In genomic region chr17:36746654-36747053, GRCh38 we compare ENCODE assay signal across 27 cellular contexts.
"Had no signal": no experiment of that assay in that cellular context is flagged by ENCODE, and none has a peak within 500 bp of the region (broad histone marks: within the 10 kb centered on the region; RNA-seq: fewer than 3 reads in every experiment).

No MANE protein-coding gene starts in this region.

- H3K4me3 ChIP-seq: pancreas, psoas muscle, right lobe of liver, sigmoid colon, suprapubic skin, testis, tibial artery, upper lobe of left lung, vagina had no signal

- H3K27ac Mint-ChIP-seq: natural killer cell; nephron; progenitor cell of endocrine pancreas; stimulated activated memory B cell treated with anti-CD40 and anti-IgM and Interleukin-4, amounts not matched to agents 10 μg/mL and 1 μg/mL and 100 μg/mL, for 72 hours; stimulated activated naive CD8-positive, alpha-beta T cell treated with anti-CD3 and anti-CD28 coated beads, Interleukin-15, amount 100 ng/mL, for 72 hours had no signal

- H3K36me3 ChIP-seq: neutrophil, pancreas, right lobe of liver, sigmoid colon, suprapubic skin, tibial artery, upper lobe of left lung, vagina had no signal

- H3K36me3 Mint-ChIP-seq: natural killer cell; stimulated activated memory B cell treated with anti-CD40 and anti-IgM and Interleukin-4, amounts not matched to agents 10 μg/mL and 1 μg/mL and 100 μg/mL, for 72 hours had no signal

- DNase-seq: naive thymus-derived CD4-positive, alpha-beta T cell; natural killer cell; pancreas; psoas muscle; right cardiac atrium; right lobe of liver; sigmoid colon; small intestine; stimulated activated CD4-positive, alpha-beta T cell treated with anti-CD3 and anti-CD28 coated beads, Interleukin-12 subunit alpha, Interleukin-12 subunit beta, amount 100 ng/mL, for 4 hours; stimulated activated CD4-positive, alpha-beta T cell treated with anti-CD3 and anti-CD28 coated beads, Interleukin-1b, Interleukin-23, amount 100 ng/mL, for 48 hours; stimulated activated CD4-positive, alpha-beta T cell treated with anti-CD3 and anti-CD28 coated beads, Interleukin-4, amount 100 ng/mL, for 1 hour; stimulated activated CD4-positive, alpha-beta T cell treated with anti-CD3 and anti-CD28 coated beads, Interleukin-4, amount 100 ng/mL, for 4 hours; stimulated activated CD8-positive, alpha-beta memory T cell treated with anti-CD3 and anti-CD28 coated beads, Interleukin-4, amount 100 ng/mL, for 48 hours; stimulated activated naive CD4-positive, alpha-beta T cell; stimulated activated naive CD8-positive, alpha-beta T cell treated with anti-CD3 and anti-CD28 coated beads, Interleukin-15, amount 100 ng/mL, for 72 hours; stimulated activated naive CD8-positive, alpha-beta T cell treated with anti-CD3 and anti-CD28 coated beads, Interleukin-15, Interleukin-2, amounts not matched to agents 100 U/mL and 50 U/mL, for 24 hours; substantia nigra; testis; tibial artery; trophoblast cell; upper lobe of left lung had no signal

- H3K9me3 Mint-ChIP-seq: stimulated activated naive CD8-positive, alpha-beta T cell treated with anti-CD3 and anti-CD28 coated beads, Interleukin-15, amount 100 ng/mL, for 72 hours had no signal

- H3K27me3 Mint-ChIP-seq: stimulated activated naive CD8-positive, alpha-beta T cell treated with anti-CD3 and anti-CD28 coated beads, Interleukin-15, amount 100 ng/mL, for 72 hours had no signal

- H3K9me3 ChIP-seq: neutrophil, pancreas, psoas muscle, right lobe of liver, sigmoid colon, suprapubic skin, testis, tibial artery, upper lobe of left lung, vagina had no signal

- H3K27me3 ChIP-seq: pancreas, right lobe of liver, testis, upper lobe of left lung, vagina had no signal

- H3K27ac ChIP-seq: neutrophil, pancreas, psoas muscle, right lobe of liver, sigmoid colon, suprapubic skin, testis, tibial artery, upper lobe of left lung, vagina had no signal

- H3K4me1 Mint-ChIP-seq: naive thymus-derived CD4-positive, alpha-beta T cell; nephron; stimulated activated memory B cell treated with anti-CD40 and anti-IgM and Interleukin-4, amounts not matched to agents 10 μg/mL and 1 μg/mL and 100 μg/mL, for 72 hours; stimulated activated naive CD8-positive, alpha-beta T cell treated with anti-CD3 and anti-CD28 coated beads, Interleukin-15, amount 100 ng/mL, for 72 hours had no signal

- H3K4me3 Mint-ChIP-seq: naive thymus-derived CD4-positive, alpha-beta T cell; natural killer cell; nephron; stimulated activated memory B cell treated with anti-CD40 and anti-IgM and Interleukin-4, amounts not matched to agents 10 μg/mL and 1 μg/mL and 100 μg/mL, for 72 hours; stimulated activated naive CD8-positive, alpha-beta T cell treated with anti-CD3 and anti-CD28 coated beads, Interleukin-15, amount 100 ng/mL, for 72 hours had no signal

- H3K4me1 ChIP-seq: pancreas, psoas muscle, right lobe of liver, sigmoid colon, suprapubic skin, testis, tibial artery, upper lobe of left lung, vagina had no signal
